In the genomic region with DNA sequence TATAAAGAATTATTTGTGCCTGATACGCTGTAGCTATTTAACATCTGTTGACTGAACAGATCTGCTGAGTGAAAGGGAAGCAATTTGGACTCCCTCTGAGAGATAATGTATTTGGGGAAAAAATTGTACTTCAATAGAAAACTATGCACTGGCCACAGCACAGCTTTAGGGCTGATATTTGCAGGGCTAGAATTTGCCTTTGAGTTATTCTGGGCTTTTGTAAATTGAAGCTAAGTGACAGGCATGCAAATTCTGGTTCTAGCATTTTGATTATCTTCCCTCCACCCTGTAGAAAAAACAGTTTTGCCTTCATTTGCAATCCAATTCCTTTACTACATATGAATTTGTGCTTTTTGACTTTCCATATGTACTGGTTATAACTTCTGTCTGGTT, we compare ENCODE assay signal across 7 cellular contexts.
A peak's percentile ranks its signal among the peaks of the same experiment; 100 is the strongest.
DNase-seq lines count a peak whose midpoint lies in the region; ATAC-seq and TF ChIP-seq lines count a peak whose summit lies in the region.

No MANE protein-coding gene starts in this region.

- ATAC-seq in HG02798 (IDR thresholded peaks at IDR 0.05; ENCODE audit: poor library complexity, unreplicated experiment), result peak; percentile 52
- peak in 1 of 2 donors; percentile 5 for ATAC-seq in stimulated activated naive B cell treated with anti-CD40 and anti-IgM and Interleukin-4, amounts not matched to agents 10 μg/mL and 1 μg/mL and 100 μg/mL, for 72 hours (replicated peaks)

- no peak for TF ChIP-seq CTCF in VCaP (conservative IDR thresholded peaks at IDR 0.05)
- no peak for TF ChIP-seq CTCF in fibroblast of pulmonary artery (IDR thresholded peaks at IDR 0.05; ENCODE audit: low read length, missing control alignments)

- H3K4me3 ChIP-seq in fibroblast of pulmonary artery (replicated peaks; ENCODE audit: low read depth, low read length), result peak overlapping the region; percentile 33

- peak overlapping the region in 1 of 2 donors; percentile 45 for H3K4me3 Mint-ChIP-seq in stimulated activated naive B cell treated with anti-CD40 and anti-IgM and Interleukin-4, amounts not matched to agents 10 μg/mL and 1 μg/mL and 100 μg/mL, for 72 hours

- H3K27me3 Mint-ChIP-seq in stimulated activated naive B cell treated with anti-CD40 and anti-IgM and Interleukin-4, amounts not matched to agents 10 μg/mL and 1 μg/mL and 100 μg/mL, for 72 hours, result no peaks in the 10 kb centered on the region

- H3K4me1 Mint-ChIP-seq in stimulated activated naive B cell treated with anti-CD40 and anti-IgM and Interleukin-4, amounts not matched to agents 10 μg/mL and 1 μg/mL and 100 μg/mL, for 72 hours, result peaks cover 37 to 60% of the 10 kb centered on the region in 2 donors

- H3K9me3 Mint-ChIP-seq in stimulated activated naive B cell treated with anti-CD40 and anti-IgM and Interleukin-4, amounts not matched to agents 10 μg/mL and 1 μg/mL and 100 μg/mL, for 72 hours, result no peaks in the 10 kb centered on the region

- H3K36me3 Mint-ChIP-seq in stimulated activated naive B cell treated with anti-CD40 and anti-IgM and Interleukin-4, amounts not matched to agents 10 μg/mL and 1 μg/mL and 100 μg/mL, for 72 hours, result peaks cover 33 to 54% of the 10 kb centered on the region in 2 donors

- peak overlapping the region; percentile 34 for H3K27ac ChIP-seq in VCaP

- DNase-seq in fibroblast of pulmonary artery (ENCODE audit: low read depth) (no peak), NCI-H1417 treated with DMSO at 0.1 percent for 48 hours (lab: John Stamatoyannopoulos, UW) (no peak)
- no peak for DNase-seq in stimulated activated naive B cell treated with anti-CD40 and anti-IgM and Interleukin-4, amounts not matched to agents 10 μg/mL and 1 μg/mL and 100 μg/mL, for 72 hours
- no peak for DNase-seq in stimulated activated CD4-positive, alpha-beta T cell treated with anti-CD3 and anti-CD28 coated beads, Interleukin-12 subunit alpha, Interleukin-12 subunit beta, amount 100 ng/mL, for 4 hours
- no peak for DNase-seq in stimulated activated CD4-positive, alpha-beta T cell treated with anti-CD3 and anti-CD28 coated beads, Interleukin-1b, Interleukin-23, amount 100 ng/mL, for 48 hours

- peak overlapping the region; percentile 42 for H3K27ac Mint-ChIP-seq in stimulated activated naive B cell treated with anti-CD40 and anti-IgM and Interleukin-4, amounts not matched to agents 10 μg/mL and 1 μg/mL and 100 μg/mL, for 72 hours
